Comparison of ENCODE assay signal across 18 cellular contexts in the genomic region with DNA sequence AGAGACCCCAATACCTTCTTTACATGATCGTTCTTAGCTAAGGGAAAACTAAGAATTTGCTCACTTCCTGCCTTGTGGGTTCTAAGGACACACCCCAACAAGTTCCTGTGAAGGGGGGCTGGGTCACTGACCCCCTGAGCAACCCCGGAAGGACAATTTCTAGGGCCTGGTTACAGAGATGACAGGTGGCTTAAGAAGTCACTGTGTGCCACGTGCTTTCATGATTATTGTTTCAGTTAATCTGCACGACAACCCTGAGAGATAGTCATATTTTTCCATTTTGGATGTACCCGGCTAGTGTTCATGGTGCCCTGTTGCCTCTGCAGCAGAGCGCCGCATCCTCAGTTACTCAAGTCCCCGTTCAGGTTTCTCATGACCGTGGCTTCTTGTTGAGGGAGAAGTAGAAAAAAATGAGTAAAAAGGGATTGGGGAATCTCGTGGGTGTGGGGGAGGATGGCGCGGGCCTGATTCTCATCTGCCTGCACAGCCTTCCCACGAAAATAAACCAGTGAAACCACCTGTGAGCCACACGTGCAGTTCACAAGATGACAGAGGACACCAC.
DNase-seq lines count a peak whose midpoint lies in the region; ATAC-seq and TF ChIP-seq lines count a peak whose summit lies in the region.
"Had no signal": no experiment of that assay in that cellular context is flagged by ENCODE, and none has a peak within 500 bp of the region (broad histone marks: within the 10 kb centered on the region; RNA-seq: fewer than 3 reads in every experiment).

No MANE protein-coding gene starts in this region.

- H3K9ac ChIP-seq in skeletal muscle tissue (ENCODE audit: low read depth in 1 of 3, low read length in 3 of 3) = no peak overlapping the region

- in situ Hi-C loops in brain microvascular endothelial cell (cut with HindIII; ENCODE audit: low pct_ligation_motif_present, low sequenced_read_pairs) = no loop called here

- no peaks in the 10 kb centered on the region for H3K36me3 Mint-ChIP-seq in brain
- no peaks in the 10 kb centered on the region for H3K36me3 Mint-ChIP-seq in CD14-positive monocyte

- TF ChIP-seq CTCF in brain (conservative IDR thresholded peaks at IDR 0.05) = no peak
- no peak for TF ChIP-seq CTCF in CD14-positive monocyte (IDR thresholded peaks at IDR 0.05)
- TF ChIP-seq CTCF in brain microvascular endothelial cell (IDR thresholded peaks at IDR 0.05; ENCODE audit: low read depth, low read length, missing control alignments) = no peak

- H3K4me3 ChIP-seq in muscle layer of duodenum (ENCODE audit: low read depth in 1 of 2, low read length in 2 of 2) = no peak overlapping the region
- H3K4me3 ChIP-seq in skeletal muscle tissue (ENCODE audit: low read length in 3 of 3) = peak overlapping the region in 1 of 3 donors; percentile 27
- H3K4me3 ChIP-seq in brain microvascular endothelial cell (ENCODE audit: low read depth, low read length) = no peak overlapping the region
- H3K4me3 ChIP-seq: GM12878, right lobe of liver had no signal

- peak overlapping the region; percentile 92 to 100 (median 98) for H3K27ac Mint-ChIP-seq in brain
- peak overlapping the region in 1 of 7 donors; percentile 35 for H3K27ac Mint-ChIP-seq in CD14-positive monocyte
- H3K27ac Mint-ChIP-seq: IgD-negative memory B cell had no signal

- H3K4me1 ChIP-seq in muscle layer of duodenum (ENCODE audit: control insufficient read depth in 1 of 2, insufficient read depth in 2 of 2, low read length in 2 of 2) (no peaks in the 10 kb centered on the region), skeletal muscle tissue (ENCODE audit: control insufficient read depth in 3 of 3, insufficient read depth in 3 of 3, low read length in 3 of 3) (peaks cover 8 to 16% (median 10%) of the 10 kb centered on the region in 3 donors)
- H3K4me1 ChIP-seq: right lobe of liver, testis had no signal

- peaks cover 58% of the 10 kb centered on the region for H3K4me1 Mint-ChIP-seq in brain
- peaks cover 5% of the 10 kb centered on the region for H3K4me1 Mint-ChIP-seq in CD14-positive monocyte

- H3K36me3 ChIP-seq in muscle layer of duodenum (ENCODE audit: control insufficient read depth in 1 of 2, insufficient read depth in 2 of 2, low read length in 2 of 2) (no peaks in the 10 kb centered on the region), skeletal muscle tissue (ENCODE audit: control insufficient read depth in 3 of 3, insufficient read depth in 3 of 3, low read length in 3 of 3) (no peaks in the 10 kb centered on the region), brain microvascular endothelial cell (replicated peaks) (no peaks in the 10 kb centered on the region)
- H3K36me3 ChIP-seq: right lobe of liver had no signal

- H3K9me3 Mint-ChIP-seq in brain (peaks cover 5 to 24% (median 9%) of the 10 kb centered on the region in 5 experiments), CD14-positive monocyte (peaks cover 0 to 9% (median 6%) of the 10 kb centered on the region in 7 donors)
- H3K9me3 Mint-ChIP-seq: IgD-negative memory B cell had no signal

- H3K27me3 Mint-ChIP-seq in brain (peaks cover 3% of the 10 kb centered on the region), CD14-positive monocyte (ENCODE audit: low read depth in 3 of 3) (peaks cover 0 to 3% (median 3%) of the 10 kb centered on the region in 3 donors)

- H3K4me3 Mint-ChIP-seq in brain (peak overlapping the region in 4 of 5 experiments; percentile 57 to 77 (median 72)), CD14-positive monocyte (peak overlapping the region in 1 of 2 donors; percentile 72)

- ATAC-seq in HG02610 (IDR thresholded peaks at IDR 0.05; ENCODE audit: unreplicated experiment) = peak; percentile 76
- ATAC-seq: GM12878, Panc1 had no signal

- peak overlapping the region; percentile 66 for H3K27ac ChIP-seq in muscle layer of duodenum (ENCODE audit: low read length)
- H3K27ac ChIP-seq in skeletal muscle tissue (ENCODE audit: low read depth, low read length) = peak overlapping the region; percentile 87
- no peak overlapping the region for H3K27ac ChIP-seq in brain microvascular endothelial cell
- H3K27ac ChIP-seq: testis had no signal

- no peaks in the 10 kb centered on the region for H3K9me3 ChIP-seq in muscle layer of duodenum (ENCODE audit: control insufficient read depth in 1 of 2, low read length in 2 of 2)
- no peaks in the 10 kb centered on the region for H3K9me3 ChIP-seq in skeletal muscle tissue (ENCODE audit: control insufficient read depth in 3 of 3, low read length in 3 of 3)
- H3K9me3 ChIP-seq: right lobe of liver, testis had no signal

- DNase-seq in CD14-positive monocyte (ENCODE audit: low spot score) = no peak
- no peak for DNase-seq in brain microvascular endothelial cell
- DNase-seq in NCI-H82 treated with DMSO at 0.1 percent for 48 hours (lab: John Stamatoyannopoulos, UW; ENCODE audit: unreplicated experiment) = no peak
- DNase-seq in NCI-H2081 treated with DMSO at 0.1 percent for 48 hours (lab: John Stamatoyannopoulos, UW) = no peak
- DNase-seq: activated CD4-positive, alpha-beta T cell treated with anti-CD3 and anti-CD28 coated beads for 4 hours; activated effector memory CD4-positive, alpha-beta T cell treated with Interleukin-2 at 50 U/mL for 16 hours; NCI-H2171 treated with DMSO at 0.1 percent for 48 hours; NCI-H82; right lobe of liver; stimulated activated CD4-positive, alpha-beta T cell treated with anti-CD3 and anti-CD28 coated beads, Interleukin-4, amount 100 ng/mL, for 24 hours; testis had no signal

- intact Hi-C loops in CD14-positive monocyte (cut with micrococcal nuclease) = no loop called here

- no peaks in the 10 kb centered on the region for H3K27me3 ChIP-seq in muscle layer of duodenum (ENCODE audit: low read depth, low read length)
- H3K27me3 ChIP-seq in skeletal muscle tissue (ENCODE audit: control insufficient read depth in 3 of 3, insufficient read depth in 3 of 3, low read length in 3 of 3) = no peaks in the 10 kb centered on the region
- H3K27me3 ChIP-seq in brain microvascular endothelial cell (replicated peaks) = no peaks in the 10 kb centered on the region
- H3K27me3 ChIP-seq: right lobe of liver, testis had no signal
